Comparison of ENCODE assay signal across 8 cellular contexts in genomic region chr12:32273712-32274111, GRCh38.
DNase-seq lines count a peak whose midpoint lies in the region; ATAC-seq and TF ChIP-seq lines count a peak whose summit lies in the region.

No MANE protein-coding gene starts in this region.

- no peaks in the 10 kb centered on the region for H3K27me3 ChIP-seq in CD8-positive, alpha-beta T cell (ENCODE audit: insufficient read depth, low read length)
- H3K27me3 ChIP-seq in sigmoid colon: no peaks in the 10 kb centered on the region

- peak overlapping the region; percentile 72 for H3K4me3 Mint-ChIP-seq in CD8-positive, alpha-beta T cell
- peak overlapping the region; percentile 35 for H3K4me3 Mint-ChIP-seq in progenitor cell of endocrine pancreas (ENCODE audit: low read depth)

- H3K4me1 ChIP-seq in CD8-positive, alpha-beta T cell (ENCODE audit: insufficient read depth, low read length): peaks cover 20% of the 10 kb centered on the region
- peaks cover 0 to 26% (median 23%) of the 10 kb centered on the region in 4 donors for H3K4me1 ChIP-seq in sigmoid colon

- CTCF ChIA-PET in CD8-positive, alpha-beta T cell (lab: Charles Lee): interaction anchor here (0.6 kb wide), 1 partner anchor 12 kb away, joined by 3 read pairs; no protein-coding TSS in a partner anchor

- 44 to 76% methylated on average over 7 of the region's 7 CpGs for WGBS in sigmoid colon, 2 donors

- no peak overlapping the region for H3K4me3 ChIP-seq in CD8-positive, alpha-beta T cell (ENCODE audit: low read depth, low read length)
- H3K4me3 ChIP-seq in sigmoid colon: no peak overlapping the region

- no peaks in the 10 kb centered on the region for H3K9me3 Mint-ChIP-seq in CD8-positive, alpha-beta T cell
- H3K9me3 Mint-ChIP-seq in progenitor cell of endocrine pancreas (ENCODE audit: low read depth): no peaks in the 10 kb centered on the region

- H3K27ac Mint-ChIP-seq in CD8-positive, alpha-beta T cell: peak overlapping the region; percentile 99
- peak overlapping the region; percentile 91 for H3K27ac Mint-ChIP-seq in progenitor cell of endocrine pancreas

- POLR2A ChIA-PET in CD8-positive, alpha-beta T cell (lab: Charles Lee): interaction anchor here (0.7 to 1.3 kb wide), 3 partner anchors 36 to 614 kb away, joined by 3 read pairs; partner anchors contain the start of genes BICD1 and ETFBKMT

- intact Hi-C loops in CD8-positive, alpha-beta T cell (cut with DNase I, micrococcal nuclease): loop anchor here in 1 of 2 experiments (1.0 to 5.0 kb wide), 2 partner anchors 213 to 946 kb away; partner anchors contain the start of gene SINHCAF
- intact Hi-C loops in sigmoid colon (cut with DNase I): no loop called here

- no peak for TF ChIP-seq POLR2A in sigmoid colon (IDR thresholded peaks at IDR 0.05)

- H3K36me3 Mint-ChIP-seq in CD8-positive, alpha-beta T cell: no peaks in the 10 kb centered on the region
- peaks cover 6% of the 10 kb centered on the region for H3K36me3 Mint-ChIP-seq in progenitor cell of endocrine pancreas (ENCODE audit: insufficient read depth)

- TF ChIP-seq EP300 in sigmoid colon (IDR thresholded peaks at IDR 0.05): no peak

- H3K9me3 ChIP-seq in CD8-positive, alpha-beta T cell (ENCODE audit: low read length): no peaks in the 10 kb centered on the region
- H3K9me3 ChIP-seq in sigmoid colon: no peaks in the 10 kb centered on the region

- H3K27me3 Mint-ChIP-seq in CD8-positive, alpha-beta T cell (ENCODE audit: low read depth): no peaks in the 10 kb centered on the region
- H3K27me3 Mint-ChIP-seq in progenitor cell of endocrine pancreas: no peaks in the 10 kb centered on the region

- TF ChIP-seq CTCF in CD8-positive, alpha-beta T cell (IDR thresholded peaks at IDR 0.05): no peak
- TF ChIP-seq CTCF in progenitor cell of endocrine pancreas (IDR thresholded peaks at IDR 0.05; ENCODE audit: unreplicated experiment) (no peak), sigmoid colon (IDR thresholded peaks at IDR 0.05) (no peak)

- H3K27ac ChIP-seq in CD8-positive, alpha-beta T cell (ENCODE audit: low read depth, low read length): peak overlapping the region; percentile 36
- H3K27ac ChIP-seq in sigmoid colon: no peak overlapping the region

- peak; percentile 98 for ATAC-seq in CD8-positive, alpha-beta T cell
- ATAC-seq in GM19397 (IDR thresholded peaks at IDR 0.05; ENCODE audit: unreplicated experiment) (peak; percentile 82), HG03439 (IDR thresholded peaks at IDR 0.05; ENCODE audit: unreplicated experiment) (peak; percentile 87)

- peak; percentile 13 to 76 (median 57) for DNase-seq in CD8-positive, alpha-beta T cell
- DNase-seq in activated CD8-positive, alpha-beta memory T cell treated with anti-CD3 and anti-CD28 coated beads, Interleukin-2, amount 50 U/mL, for 48 hours: peak; percentile 59
- peak; percentile 33 for DNase-seq in progenitor cell of endocrine pancreas (ENCODE audit: low spot score, unreplicated experiment)
- no peak for DNase-seq in dedifferentiated amniotic fluid mesenchymal stem cell (ENCODE audit: extremely low spot score)
- DNase-seq in GOT3 (lab: John Stamatoyannopoulos, UW): no peak
- no peak for DNase-seq in sigmoid colon

- peaks cover 20% of the 10 kb centered on the region for H3K4me1 Mint-ChIP-seq in CD8-positive, alpha-beta T cell (ENCODE audit: low read depth)
- peaks cover 40% of the 10 kb centered on the region for H3K4me1 Mint-ChIP-seq in progenitor cell of endocrine pancreas (ENCODE audit: low read depth)

- H3K36me3 ChIP-seq in CD8-positive, alpha-beta T cell (ENCODE audit: insufficient read depth, low read length): no peaks in the 10 kb centered on the region
- no peaks in the 10 kb centered on the region for H3K36me3 ChIP-seq in sigmoid colon

Comparison
In these comparisons a context has a peak if more than half of its experiments do, and no peak if none do; other contexts are left out.
1. DNase-seq: peak in CD8-positive, alpha-beta T cell (7 of 7), activated CD8-positive, alpha-beta memory T cell treated with anti-CD3 and anti-CD28 coated beads, Interleukin-2, amount 50 U/mL, for 48 hours (single experiment) and progenitor cell of endocrine pancreas (single experiment); none in dedifferentiated amniotic fluid mesenchymal stem cell (single experiment), GOT3 (single experiment) and sigmoid colon (single experiment).
2. Peak in every context shown above with its lines, with median percentiles within 50 percentile points of each other: ATAC-seq.